13 cellular contexts compared by ENCODE assay signal in the genomic region with DNA sequence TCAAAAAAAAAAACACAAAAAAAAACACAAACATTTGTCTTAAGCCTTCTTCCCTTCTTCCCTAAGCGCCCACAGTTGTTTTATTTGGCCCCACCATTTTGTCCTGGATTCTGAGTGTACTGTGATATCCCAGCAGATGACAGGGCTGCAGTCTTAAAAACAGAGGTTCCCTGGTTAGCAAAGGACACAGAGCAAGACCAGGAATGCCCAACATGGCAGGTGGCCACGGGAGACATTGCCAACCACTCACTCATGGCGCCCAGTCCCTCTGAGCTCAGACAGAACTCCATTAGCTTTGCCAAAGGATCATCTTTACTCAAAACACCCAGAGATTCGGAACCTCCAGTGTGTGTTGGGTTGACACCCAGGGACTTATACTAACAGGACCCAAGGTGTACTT.
DNase-seq lines count a peak whose midpoint lies in the region; ATAC-seq and TF ChIP-seq lines count a peak whose summit lies in the region.
"Had no signal": no experiment of that assay in that cellular context is flagged by ENCODE, and none has a peak within 500 bp of the region (broad histone marks: within the 10 kb centered on the region; RNA-seq: fewer than 3 reads in every experiment).

No MANE protein-coding gene starts in this region.

- in situ Hi-C loops in gastrocnemius medialis (cut with MboI; ENCODE audit: low sequenced_read_pairs in 4 of 4) = loop anchor here in 1 of 4 donors (25.0 kb wide), 1 partner anchor 92 kb away; no protein-coding TSS in a partner anchor

- H3K4me1 ChIP-seq in heart left ventricle = peaks cover 0 to 25% (median 8%) of the 10 kb centered on the region in 12 donors
- H3K4me1 ChIP-seq in right atrium auricular region = peaks cover 0 to 6% of the 10 kb centered on the region in 2 donors
- H3K4me1 ChIP-seq in gastrocnemius medialis = peaks cover 33 to 53% of the 10 kb centered on the region in 2 donors
- H3K4me1 ChIP-seq: HAP-1 had no signal

- TF ChIP-seq CTCF in heart left ventricle (IDR thresholded peaks at IDR 0.05) (no peak), right atrium auricular region (IDR thresholded peaks at IDR 0.05) (no peak), gastrocnemius medialis (IDR thresholded peaks at IDR 0.05 in 4 of 5, conservative IDR thresholded peaks at IDR 0.05 in 1 of 5) (no peak)

- ATAC-seq in heart left ventricle (peak; percentile 42 to 54 (median 51)), gastrocnemius medialis (peak; percentile 8 to 35), GM18858 (IDR thresholded peaks at IDR 0.05; ENCODE audit: unreplicated experiment) (no peak)

- TF ChIP-seq POLR2A in heart left ventricle (IDR thresholded peaks at IDR 0.05) = no peak
- no peak for TF ChIP-seq POLR2A in gastrocnemius medialis (IDR thresholded peaks at IDR 0.05)

- H3K27ac ChIP-seq in heart left ventricle (peak overlapping the region in 4 of 12 donors; percentile 25 to 71 (median 48)), right atrium auricular region (no peak overlapping the region), gastrocnemius medialis (peak overlapping the region; percentile 95 to 99 (median 98))

- intact Hi-C loops in heart left ventricle (cut with DNase I) = no loop called here
- intact Hi-C loops in gastrocnemius medialis (cut with DNase I; ENCODE audit: low total_unique reads) = no loop called here

- DNase-seq in heart left ventricle (no peak), right atrium auricular region (ENCODE audit: low spot score) (no peak), myocyte (ENCODE audit: low read depth) (peak; percentile 63), gastrocnemius medialis (no peak), DMS153 treated with DMSO at 0.1 percent for 48 hours (lab: John Stamatoyannopoulos, UW; ENCODE audit: unreplicated experiment) (no peak), SHP77 (lab: John Stamatoyannopoulos, UW) (no peak), NCI-H2081 treated with DMSO at 0.1 percent for 48 hours (lab: John Stamatoyannopoulos, UW) (no peak)
- DNase-seq: ACHN; CD4-positive, CD25-positive, alpha-beta regulatory T cell; GOT3 had no signal

- H3K4me3 ChIP-seq in heart left ventricle (no peak overlapping the region), right atrium auricular region (no peak overlapping the region), gastrocnemius medialis (peak overlapping the region in 1 of 4 donors; percentile 1)
- H3K4me3 ChIP-seq: BLaER1 treated with 17β-estradiol and CSF1 and Interleukin-3, amounts not matched to agents 10 nM and 100 nM; HAP-1 had no signal

- H3K9me3 ChIP-seq in heart left ventricle (no peaks in the 10 kb centered on the region), right atrium auricular region (no peaks in the 10 kb centered on the region), gastrocnemius medialis (no peaks in the 10 kb centered on the region)
- H3K9me3 ChIP-seq: HAP-1 had no signal

- H3K27me3 ChIP-seq in heart left ventricle (no peaks in the 10 kb centered on the region), right atrium auricular region (no peaks in the 10 kb centered on the region), gastrocnemius medialis (no peaks in the 10 kb centered on the region)
- H3K27me3 ChIP-seq: BLaER1 treated with 17β-estradiol and CSF1 and Interleukin-3, amounts not matched to agents 10 nM and 100 nM had no signal

- 65 to 88% (median 79%) methylated on average over 4 of the region's 4 CpGs for WGBS in heart left ventricle, 4 donors

- no peaks in the 10 kb centered on the region for H3K36me3 ChIP-seq in heart left ventricle
- H3K36me3 ChIP-seq in right atrium auricular region = no peaks in the 10 kb centered on the region
- no peaks in the 10 kb centered on the region for H3K36me3 ChIP-seq in gastrocnemius medialis
- H3K36me3 ChIP-seq: HAP-1 had no signal

Comparison
In these comparisons a context has a peak if more than half of its experiments do, and no peak if none do; other contexts are left out.
1. H3K27ac ChIP-seq: peak in gastrocnemius medialis (4 of 4); none in right atrium auricular region (0 of 2).